Comparison of ENCODE assay signal across 27 cellular contexts in the genomic region with DNA sequence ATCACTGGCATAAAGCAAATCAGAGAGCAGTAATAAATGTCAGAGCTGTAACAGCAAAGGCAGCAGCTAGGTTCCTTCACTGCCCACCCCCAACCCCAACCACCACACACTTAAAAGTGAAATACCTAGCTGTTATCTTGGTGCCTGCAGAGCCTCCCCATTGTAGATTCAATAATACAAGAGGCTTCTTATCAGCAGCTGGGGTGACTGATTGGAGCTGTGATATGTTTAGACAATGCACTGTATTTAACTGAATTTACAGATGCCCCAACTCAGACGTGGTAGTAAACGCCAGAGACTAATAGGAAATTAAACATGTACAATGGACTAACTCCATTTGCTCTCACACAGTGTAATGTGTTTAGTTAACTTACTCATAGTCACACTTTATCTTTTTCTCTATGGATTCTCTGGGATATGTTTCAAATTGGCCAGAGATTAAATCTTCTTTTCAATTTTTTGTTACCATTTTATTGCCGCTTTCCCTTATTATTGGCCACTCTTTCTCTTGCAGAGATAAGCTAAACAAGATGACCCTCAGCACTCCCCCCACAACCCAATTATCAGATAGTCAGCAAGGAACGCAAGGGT.
DNase-seq lines count a peak whose midpoint lies in the region; ATAC-seq and TF ChIP-seq lines count a peak whose summit lies in the region.
"Had no signal": no experiment of that assay in that cellular context is flagged by ENCODE, and none has a peak within 500 bp of the region (broad histone marks: within the 10 kb centered on the region; RNA-seq: fewer than 3 reads in every experiment).

No MANE protein-coding gene starts in this region.

- H3K9me3 ChIP-seq in heart right ventricle: no peaks in the 10 kb centered on the region
- H3K9me3 ChIP-seq: psoas muscle, sigmoid colon, tibial artery had no signal

- no peak overlapping the region for H3K4me3 Mint-ChIP-seq in endothelial cell (ENCODE audit: unreplicated experiment)
- H3K4me3 Mint-ChIP-seq: activated CD4-positive, alpha-beta T cell treated with anti-CD3 and anti-CD28 coated beads, Interleukin-2, amount 10 ng/mL, durations not matched to agents 7 days and 5 days; naive thymus-derived CD4-positive, alpha-beta T cell; T-helper 2 cell treated with Interferon-gamma antibody and Interleukin-4, amounts not matched to agents 5 μg/mL and 100 μg/mL, for 36 hours had no signal

- intact Hi-C loops in heart right ventricle (cut with DNase I) (loop anchor here in 2 of 10 donors (10.0 kb wide), 2 partner anchors 109 to 119 kb away; a partner anchor contains a TSS), Right ventricle myocardium superior (cut with DNase I) (no loop called here)

- peaks cover 0 to under 1% (median 0%) of the 10 kb centered on the region in 7 donors for H3K27me3 ChIP-seq in heart right ventricle
- H3K27me3 ChIP-seq: sigmoid colon, tibial artery had no signal

- peaks cover 0 to 20% (median 0%) of the 10 kb centered on the region in 9 donors for H3K4me1 ChIP-seq in heart right ventricle
- H3K4me1 ChIP-seq: tibial artery had no signal

- H3K27ac Mint-ChIP-seq in endothelial cell (ENCODE audit: unreplicated experiment): peak overlapping the region; percentile 95
- H3K27ac Mint-ChIP-seq: activated CD4-positive, alpha-beta T cell treated with anti-CD3 and anti-CD28 coated beads, Interleukin-2, amount 10 ng/mL, durations not matched to agents 7 days and 5 days; naive thymus-derived CD4-positive, alpha-beta T cell; T-helper 2 cell treated with Interferon-gamma antibody and Interleukin-4, amounts not matched to agents 5 μg/mL and 100 μg/mL, for 36 hours had no signal

- no peak for DNase-seq in heart right ventricle
- DNase-seq in Right ventricle myocardium superior: no peak
- DNase-seq in NCI-H69 (lab: John Stamatoyannopoulos, UW): peak; percentile 43
- peak; percentile 47 for DNase-seq in endothelial cell (ENCODE audit: low spot score)
- DNase-seq: ACHN; activated CD4-positive, alpha-beta T cell treated with anti-CD3 and anti-CD28 coated beads, Interleukin-2, amount 10 ng/mL, durations not matched to agents 7 days and 5 days; activated T-cell treated with anti-CD3 and anti-CD28 coated beads, Interleukin-2, amount 50 U/mL, for 48 hours; DMS79; effector memory CD4-positive, alpha-beta T cell; HCEC 1CT; Karpas-422; naive thymus-derived CD4-positive, alpha-beta T cell; NCI-H1417 treated with DMSO at 0.1 percent for 48 hours; NCI-H510A treated with DMSO at 0.1 percent for 48 hours; occipital lobe; psoas muscle; SHP77; sigmoid colon; stimulated activated CD4-positive, alpha-beta T cell treated with anti-CD3 and anti-CD28 coated beads, Interleukin-12 subunit alpha, Interleukin-12 subunit beta, amount 100 ng/mL, for 4 hours; stimulated activated CD4-positive, alpha-beta T cell treated with anti-CD3 and anti-CD28 coated beads, Interleukin-4, amount 100 ng/mL, for 1 hour; tibial artery had no signal

- H3K27me3 Mint-ChIP-seq in endothelial cell (ENCODE audit: unreplicated experiment): peaks cover 3% of the 10 kb centered on the region

- H3K36me3 ChIP-seq in heart right ventricle: no peaks in the 10 kb centered on the region
- H3K36me3 ChIP-seq: sigmoid colon, tibial artery had no signal

- H3K27ac ChIP-seq in heart right ventricle: no peak overlapping the region
- H3K27ac ChIP-seq: coronary artery, psoas muscle, sigmoid colon, tibial artery had no signal

- peaks cover 52% of the 10 kb centered on the region for H3K4me1 Mint-ChIP-seq in endothelial cell (ENCODE audit: unreplicated experiment)
- H3K4me1 Mint-ChIP-seq: activated CD4-positive, alpha-beta T cell treated with anti-CD3 and anti-CD28 coated beads, Interleukin-2, amount 10 ng/mL, durations not matched to agents 7 days and 5 days had no signal

- WGBS in heart right ventricle, 2 donors: 36 to 41% methylated on average over 4 of the region's 4 CpGs

- H3K9me3 Mint-ChIP-seq in endothelial cell (ENCODE audit: unreplicated experiment): no peaks in the 10 kb centered on the region
- H3K9me3 Mint-ChIP-seq: activated CD4-positive, alpha-beta T cell treated with anti-CD3 and anti-CD28 coated beads, Interleukin-2, amount 10 ng/mL, durations not matched to agents 7 days and 5 days; T-helper 2 cell treated with Interferon-gamma antibody and Interleukin-4, amounts not matched to agents 5 μg/mL and 100 μg/mL, for 36 hours had no signal

- ATAC-seq in heart right ventricle (peak in 6 of 8 donors; percentile 6 to 72 (median 58)), Right ventricle myocardium superior (ENCODE audit: poor library complexity) (no peak), HG02973 (IDR thresholded peaks at IDR 0.05; ENCODE audit: unreplicated experiment) (no peak), GM18868 (IDR thresholded peaks at IDR 0.05; ENCODE audit: unreplicated experiment) (no peak), GM18519 (IDR thresholded peaks at IDR 0.05; ENCODE audit: low FRiP score, unreplicated experiment) (no peak)
- ATAC-seq: naive thymus-derived CD4-positive, alpha-beta T cell; Panc1 had no signal

- H3K36me3 Mint-ChIP-seq in endothelial cell (ENCODE audit: low read depth, unreplicated experiment): no peaks in the 10 kb centered on the region
- H3K36me3 Mint-ChIP-seq: naive thymus-derived CD4-positive, alpha-beta T cell had no signal

- no peak overlapping the region for H3K4me3 ChIP-seq in heart right ventricle
- H3K4me3 ChIP-seq: coronary artery, psoas muscle, sigmoid colon, tibial artery had no signal

- TF ChIP-seq CTCF in heart right ventricle (IDR thresholded peaks at IDR 0.05) (no peak), endothelial cell (IDR thresholded peaks at IDR 0.05; ENCODE audit: unreplicated experiment) (no peak)

Comparison
In these comparisons a context has a peak if more than half of its experiments do, and no peak if none do; other contexts are left out.
1. ATAC-seq: peak in heart right ventricle (6 of 8); none in Right ventricle myocardium superior (single experiment), HG02973 (single experiment), GM18868 (single experiment) and GM18519 (single experiment).
2. DNase-seq: peak in NCI-H69 (single experiment) and endothelial cell (single experiment); none in heart right ventricle (0 of 2) and Right ventricle myocardium superior (single experiment).